ENCODE assay signal across 1 cellular context in the genomic region with DNA sequence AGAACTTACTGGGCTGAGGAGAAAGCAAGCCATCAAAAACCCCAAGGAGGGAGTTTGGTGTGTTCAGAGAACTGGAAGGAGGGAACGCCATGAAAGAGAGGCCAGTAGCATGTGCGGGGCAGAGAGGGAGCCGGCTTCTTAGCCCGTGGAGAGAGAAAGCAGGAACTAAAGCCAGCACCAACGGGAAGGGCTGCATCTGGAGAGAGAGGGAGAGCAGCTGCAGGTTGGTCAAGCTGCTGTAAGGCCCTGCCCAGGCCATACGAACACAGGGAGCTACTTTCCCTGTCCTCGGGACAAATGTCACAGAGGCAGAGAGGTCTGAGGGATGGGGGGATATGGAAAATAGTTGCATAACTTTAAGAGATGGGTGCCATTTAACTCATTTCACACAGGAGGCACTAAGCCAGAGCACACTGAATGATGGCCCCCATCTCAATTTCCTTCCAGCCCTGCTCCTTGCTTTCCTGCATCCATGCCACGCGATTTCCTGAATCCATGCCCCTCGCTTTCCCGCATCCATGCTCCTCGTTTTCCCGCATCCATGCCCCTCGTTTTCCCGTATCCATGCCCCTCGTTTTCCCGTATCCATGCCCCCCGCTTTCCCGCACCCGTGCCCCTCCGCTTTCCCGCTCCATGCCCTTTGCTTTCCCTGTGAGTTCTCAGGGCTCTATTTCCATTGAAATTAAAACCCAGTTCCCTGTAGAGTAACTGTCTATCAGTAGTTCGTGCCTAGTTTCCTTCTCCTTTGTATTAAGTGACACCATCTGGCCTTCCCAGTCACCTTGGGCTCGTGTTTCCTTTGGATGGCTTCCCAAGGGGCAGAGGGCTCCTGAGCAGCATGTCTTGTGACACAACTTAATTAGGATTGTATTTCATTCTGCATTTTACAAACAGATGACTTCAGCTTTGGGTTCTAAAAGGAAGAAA.
TF ChIP-seq lines count a peak whose summit lies in the region.

No MANE protein-coding gene starts in this region.

TF ChIP-seq in IMR-90, 13 proteins besides CTCF, POLR2A, EP300 and RAD21:
- TF ChIP-seq CHD1 (IDR thresholded peaks at IDR 0.05; ENCODE audit: low read depth, low read length) (no peak), MAFK (IDR thresholded peaks at IDR 0.05; ENCODE audit: low read depth, low read length) (no peak), NFE2L2 (IDR thresholded peaks at IDR 0.05; ENCODE audit: low read depth, low read length) (no peak), BHLHE40 (IDR thresholded peaks at IDR 0.05; ENCODE audit: low read depth, low read length) (no peak), MXI1 (IDR thresholded peaks at IDR 0.05; ENCODE audit: borderline replicate concordance, low read depth, low read length) (no peak), RCOR1 (IDR thresholded peaks at IDR 0.05; ENCODE audit: insufficient replicate concordance, low read length) (no peak), RFX5 (IDR thresholded peaks at IDR 0.05; ENCODE audit: low read depth, low read length) (no peak), FOS (IDR thresholded peaks at IDR 0.05; ENCODE audit: low read depth, low read length) (no peak), CEBPB (IDR thresholded peaks at IDR 0.05; ENCODE audit: low read depth, low read length) (no peak), SMC3 (IDR thresholded peaks at IDR 0.05; ENCODE audit: low read depth, low read length) (no peak)
- TF ChIP-seq, protein P1, sequence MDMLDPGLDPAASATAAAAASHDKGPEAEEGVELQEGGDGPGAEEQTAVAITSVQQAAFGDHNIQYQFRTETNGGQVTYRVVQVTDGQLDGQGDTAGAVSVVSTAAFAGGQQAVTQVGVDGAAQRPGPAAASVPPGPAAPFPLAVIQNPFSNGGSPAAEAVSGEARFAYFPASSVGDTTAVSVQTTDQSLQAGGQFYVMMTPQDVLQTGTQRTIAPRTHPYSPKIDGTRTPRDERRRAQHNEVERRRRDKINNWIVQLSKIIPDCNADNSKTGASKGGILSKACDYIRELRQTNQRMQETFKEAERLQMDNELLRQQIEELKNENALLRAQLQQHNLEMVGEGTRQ (IDR thresholded peaks at IDR 0.05; ENCODE audit: low read depth, low read length), result no peak
- TF ChIP-seq, protein P2, sequence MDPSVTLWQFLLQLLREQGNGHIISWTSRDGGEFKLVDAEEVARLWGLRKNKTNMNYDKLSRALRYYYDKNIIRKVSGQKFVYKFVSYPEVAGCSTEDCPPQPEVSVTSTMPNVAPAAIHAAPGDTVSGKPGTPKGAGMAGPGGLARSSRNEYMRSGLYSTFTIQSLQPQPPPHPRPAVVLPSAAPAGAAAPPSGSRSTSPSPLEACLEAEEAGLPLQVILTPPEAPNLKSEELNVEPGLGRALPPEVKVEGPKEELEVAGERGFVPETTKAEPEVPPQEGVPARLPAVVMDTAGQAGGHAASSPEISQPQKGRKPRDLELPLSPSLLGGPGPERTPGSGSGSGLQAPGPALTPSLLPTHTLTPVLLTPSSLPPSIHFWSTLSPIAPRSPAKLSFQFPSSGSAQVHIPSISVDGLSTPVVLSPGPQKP (IDR thresholded peaks at IDR 0.05; ENCODE audit: borderline replicate concordance, low read depth, low read length), result no peak
